ENCODE assay signal across 9 cellular contexts in the genomic region with DNA sequence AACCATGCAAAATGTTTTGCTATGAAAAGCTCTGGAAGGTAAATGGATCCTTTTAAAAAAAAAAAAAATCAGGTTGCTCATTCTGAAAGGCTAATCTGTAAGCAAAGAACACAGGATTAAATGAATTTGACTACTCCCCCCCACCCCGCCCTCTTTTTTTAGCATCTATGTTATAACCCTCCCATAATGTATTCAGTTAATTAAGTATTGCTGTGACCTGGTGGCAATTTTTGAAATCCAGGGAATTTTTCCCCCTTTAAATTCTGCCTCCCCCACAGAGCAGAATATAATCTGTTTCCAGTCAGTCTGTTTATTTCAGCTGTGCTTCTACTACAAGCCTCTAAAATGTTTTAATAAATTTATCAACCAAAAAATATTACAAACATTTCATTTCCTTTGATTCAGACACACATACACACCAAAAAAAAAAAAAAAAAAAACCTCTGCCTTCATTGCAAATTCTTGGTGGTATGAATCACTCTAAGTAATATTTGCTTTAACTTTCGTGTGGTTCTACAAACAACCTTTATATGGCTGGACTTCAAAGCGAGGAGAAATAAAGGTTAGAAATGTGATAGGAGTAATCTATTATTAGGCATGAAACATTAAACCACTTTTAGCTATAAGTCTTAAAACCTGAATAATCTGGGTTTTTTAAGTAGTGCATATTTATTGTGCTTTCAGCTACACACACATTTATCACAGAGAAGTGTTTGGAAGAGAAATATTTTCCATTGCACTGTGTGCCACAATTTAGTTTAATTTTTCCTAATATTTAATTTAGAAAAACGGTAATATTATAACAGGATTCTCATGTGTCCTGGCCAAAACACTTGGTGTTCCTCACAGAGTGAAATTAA.
DNase-seq lines count a peak whose midpoint lies in the region; ATAC-seq and TF ChIP-seq lines count a peak whose summit lies in the region.
"Had no signal": no experiment of that assay in that cellular context is flagged by ENCODE, and none has a peak within 500 bp of the region (broad histone marks: within the 10 kb centered on the region; RNA-seq: fewer than 3 reads in every experiment).

No MANE protein-coding gene starts in this region.

- peak; percentile 78 for TF ChIP-seq EP300 in Ishikawa (IDR thresholded peaks at IDR 0.05; ENCODE audit: borderline replicate concordance)

- POLR2A ChIA-PET in AG04450 (lab: Yijun Ruan, JAX), result interaction anchor here (0.6 to 1.5 kb wide), 6 partner anchors 62 to 1191 kb away, joined by 3 to 5 read pairs (median 3); a partner anchor contains a TSS

- H3K9me3 ChIP-seq in AG04450 (ENCODE audit: control insufficient read depth, insufficient read depth, low read length), result no peaks in the 10 kb centered on the region

- no peaks in the 10 kb centered on the region for H3K9me3 Mint-ChIP-seq in mesothelial cell of epicardium
- H3K9me3 Mint-ChIP-seq: activated T-helper 1 cell treated with anti-CD3 and anti-CD28 coated beads, Interleukin-12 subunit alpha, Interleukin-12 subunit beta, Interleukin-2, Interleukin-4 antibody, amounts not matched to agents 30 ng/mL and 10 ng/mL and 1 ng/mL, durations not matched to agents 14 hours and 24 hours and 36 hours had no signal

- H3K27me3 Mint-ChIP-seq in mesothelial cell of epicardium (ENCODE audit: low read depth), result no peaks in the 10 kb centered on the region

- ATAC-seq in HG03520 (IDR thresholded peaks at IDR 0.05; ENCODE audit: unreplicated experiment), result no peak

- peak overlapping the region; percentile 96 for H3K27ac Mint-ChIP-seq in mesothelial cell of epicardium
- H3K27ac Mint-ChIP-seq: activated T-helper 1 cell treated with anti-CD3 and anti-CD28 coated beads, Interleukin-12 subunit alpha, Interleukin-12 subunit beta, Interleukin-2, Interleukin-4 antibody, amounts not matched to agents 30 ng/mL and 10 ng/mL and 1 ng/mL, durations not matched to agents 14 hours and 24 hours and 36 hours had no signal

- no peak overlapping the region for H3K4me3 Mint-ChIP-seq in mesothelial cell of epicardium
- H3K4me3 Mint-ChIP-seq: activated T-helper 1 cell treated with anti-CD3 and anti-CD28 coated beads, Interleukin-12 subunit alpha, Interleukin-12 subunit beta, Interleukin-2, Interleukin-4 antibody, amounts not matched to agents 30 ng/mL and 10 ng/mL and 1 ng/mL, durations not matched to agents 14 hours and 24 hours and 36 hours had no signal

- H3K27me3 ChIP-seq in AG04450 (ENCODE audit: control insufficient read depth, insufficient read depth, low read length), result no peaks in the 10 kb centered on the region

- peaks cover 54% of the 10 kb centered on the region for H3K4me1 Mint-ChIP-seq in mesothelial cell of epicardium

- TF ChIP-seq CTCF in AG04450 (IDR thresholded peaks at IDR 0.05; ENCODE audit: low read depth, low read length) (no peak), cardiac fibroblast (IDR thresholded peaks at IDR 0.05; ENCODE audit: low read depth, low read length) (no peak), mesothelial cell of epicardium (IDR thresholded peaks at IDR 0.05; ENCODE audit: unreplicated experiment) (no peak)

- DNase-seq in AG04450 (ENCODE audit: low read depth, low spot score), result peak; percentile 43
- peak; percentile 62 to 79 for DNase-seq in cardiac fibroblast (ENCODE audit: low read depth in 2 of 2)
- DNase-seq in mesothelial cell of epicardium (ENCODE audit: low spot score in 2 of 2, unreplicated experiment in 2 of 2), result no peak
- DNase-seq in COR-L47 (lab: John Stamatoyannopoulos, UW), result no peak
- DNase-seq in NCI-H2171 (lab: John Stamatoyannopoulos, UW), result no peak
- no peak for DNase-seq in SKM-1 treated with dmso at 0.1 percent for 144 hours (lab: John Stamatoyannopoulos, UW; ENCODE audit: unreplicated experiment)

- CTCF ChIA-PET in AG04450 (lab: Charles Lee), result interaction anchor here (0.7 to 1.4 kb wide), 2 partner anchors 59 to 878 kb away, joined by 4 to 5 read pairs; no protein-coding TSS in a partner anchor

- no peaks in the 10 kb centered on the region for H3K36me3 Mint-ChIP-seq in mesothelial cell of epicardium

- H3K4me3 ChIP-seq in AG04450 (ENCODE audit: low read depth, low read length) (no peak overlapping the region), cardiac fibroblast (replicated peaks in 1 of 2; ENCODE audit: low read depth in 2 of 2, low read length in 2 of 2) (no peak overlapping the region)

- H3K27ac ChIP-seq in AG04450 (ENCODE audit: low read depth, low read length), result no peak overlapping the region

- no peak for TF ChIP-seq RAD21 in Ishikawa (IDR thresholded peaks at IDR 0.05; ENCODE audit: low read depth)

TF ChIP-seq in Ishikawa, 13 proteins besides CTCF, POLR2A, EP300 and RAD21:
- TF ChIP-seq, protein P1, sequence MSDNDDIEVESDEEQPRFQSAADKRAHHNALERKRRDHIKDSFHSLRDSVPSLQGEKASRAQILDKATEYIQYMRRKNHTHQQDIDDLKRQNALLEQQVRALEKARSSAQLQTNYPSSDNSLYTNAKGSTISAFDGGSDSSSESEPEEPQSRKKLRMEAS (IDR thresholded peaks at IDR 0.05), result no peak
- TF ChIP-seq YY1 (IDR thresholded peaks at IDR 0.05; ENCODE audit: low read depth), result no peak
- TF ChIP-seq CREB1 (IDR thresholded peaks at IDR 0.05; ENCODE audit: low read depth), result no peak
- TF ChIP-seq CEBPB (IDR thresholded peaks at IDR 0.05), result no peak; the same call in 1 of the 2 replicates
- peak; percentile 76; the same call in 1 of the 2 replicates for TF ChIP-seq NFIC (IDR thresholded peaks at IDR 0.05)
- TF ChIP-seq TEAD4 (IDR thresholded peaks at IDR 0.05), result peak; percentile 89
- TF ChIP-seq TCF12 (IDR thresholded peaks at IDR 0.05; ENCODE audit: low read depth), result peak; percentile 35; the same call in 1 of the 2 replicates
- TF ChIP-seq TAF1 (IDR thresholded peaks at IDR 0.05; ENCODE audit: low read depth), result no peak
- peak; percentile 82 for TF ChIP-seq FOXM1 (IDR thresholded peaks at IDR 0.05; ENCODE audit: borderline replicate concordance, low read depth)
- TF ChIP-seq, protein P2, sequence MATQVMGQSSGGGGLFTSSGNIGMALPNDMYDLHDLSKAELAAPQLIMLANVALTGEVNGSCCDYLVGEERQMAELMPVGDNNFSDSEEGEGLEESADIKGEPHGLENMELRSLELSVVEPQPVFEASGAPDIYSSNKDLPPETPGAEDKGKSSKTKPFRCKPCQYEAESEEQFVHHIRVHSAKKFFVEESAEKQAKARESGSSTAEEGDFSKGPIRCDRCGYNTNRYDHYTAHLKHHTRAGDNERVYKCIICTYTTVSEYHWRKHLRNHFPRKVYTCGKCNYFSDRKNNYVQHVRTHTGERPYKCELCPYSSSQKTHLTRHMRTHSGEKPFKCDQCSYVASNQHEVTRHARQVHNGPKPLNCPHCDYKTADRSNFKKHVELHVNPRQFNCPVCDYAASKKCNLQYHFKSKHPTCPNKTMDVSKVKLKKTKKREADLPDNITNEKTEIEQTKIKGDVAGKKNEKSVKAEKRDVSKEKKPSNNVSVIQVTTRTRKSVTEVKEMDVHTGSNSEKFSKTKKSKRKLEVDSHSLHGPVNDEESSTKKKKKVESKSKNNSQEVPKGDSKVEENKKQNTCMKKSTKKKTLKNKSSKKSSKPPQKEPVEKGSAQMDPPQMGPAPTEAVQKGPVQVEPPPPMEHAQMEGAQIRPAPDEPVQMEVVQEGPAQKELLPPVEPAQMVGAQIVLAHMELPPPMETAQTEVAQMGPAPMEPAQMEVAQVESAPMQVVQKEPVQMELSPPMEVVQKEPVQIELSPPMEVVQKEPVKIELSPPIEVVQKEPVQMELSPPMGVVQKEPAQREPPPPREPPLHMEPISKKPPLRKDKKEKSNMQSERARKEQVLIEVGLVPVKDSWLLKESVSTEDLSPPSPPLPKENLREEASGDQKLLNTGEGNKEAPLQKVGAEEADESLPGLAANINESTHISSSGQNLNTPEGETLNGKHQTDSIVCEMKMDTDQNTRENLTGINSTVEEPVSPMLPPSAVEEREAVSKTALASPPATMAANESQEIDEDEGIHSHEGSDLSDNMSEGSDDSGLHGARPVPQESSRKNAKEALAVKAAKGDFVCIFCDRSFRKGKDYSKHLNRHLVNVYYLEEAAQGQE (IDR thresholded peaks at IDR 0.05; ENCODE audit: low read depth), result no peak
TF ChIP-seq in Ishikawa: peak in this region for 4.

Comparison
In these comparisons a context has a peak if more than half of its experiments do, and no peak if none do; other contexts are left out.
1. DNase-seq: peak in AG04450 (single experiment) and cardiac fibroblast (2 of 2); none in mesothelial cell of epicardium (0 of 2), COR-L47 (single experiment), NCI-H2171 (single experiment) and SKM-1 treated with dmso at 0.1 percent for 144 hours (single experiment).